14 cellular contexts compared by ENCODE assay signal in the genomic region with DNA sequence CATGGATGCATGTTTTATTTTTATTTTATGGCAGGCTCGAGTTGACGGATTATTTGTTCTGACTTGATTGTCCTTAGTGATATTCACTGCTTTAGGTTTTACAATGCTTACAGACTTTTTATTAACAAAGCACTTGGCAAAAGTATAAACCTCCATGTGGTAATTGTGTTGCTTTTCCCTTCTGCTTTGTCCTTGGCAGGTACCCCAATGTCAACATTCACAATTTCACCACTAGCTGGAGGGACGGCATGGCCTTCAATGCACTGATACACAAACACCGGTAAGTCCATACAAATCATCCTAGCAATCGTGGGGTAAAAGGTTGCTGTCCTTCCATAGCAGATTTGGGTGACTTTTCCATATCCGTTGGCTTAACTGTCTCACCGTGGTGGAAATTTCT.
"Had no signal": no experiment of that assay in that cellular context is flagged by ENCODE, and none has a peak within 500 bp of the region (broad histone marks: within the 10 kb centered on the region; RNA-seq: fewer than 3 reads in every experiment).

No MANE protein-coding gene starts in this region.

- H3K9me3 ChIP-seq: mucosa of descending colon, tibial artery had no signal

- H3K27ac ChIP-seq: tibial artery had no signal

- H3K4me3 ChIP-seq: cardiac muscle cell, mucosa of descending colon, tibial artery had no signal

- ATAC-seq: activated T-cell treated with anti-CD3 and anti-CD28 coated beads, Interleukin-2, amount 50 U/mL, for 4 hours; left colon; mucosa of descending colon; stimulated activated naive CD8-positive, alpha-beta T cell treated with anti-CD3 and anti-CD28 coated beads, Interleukin-15, amount 100 ng/mL, for 72 hours had no signal

- H3K27me3 ChIP-seq: cardiac muscle cell, tibial artery had no signal

- DNase-seq: activated CD4-positive, alpha-beta T cell treated with anti-CD3 and anti-CD28 coated beads, Interleukin-2, amount 50 U/mL, for 4 hours; activated CD4-positive, CD25-positive, alpha-beta regulatory T cell treated with anti-CD3 and anti-CD28 coated beads, Interleukin-2, amount 50 U/mL, for 72 hours; activated gamma-delta T cell treated with Interleukin-2 at 50 U/mL for 16 hours; activated T-cell treated with anti-CD3 and anti-CD28 coated beads, Interleukin-2, amount 50 U/mL, for 4 hours; hypothalamus; left colon; mucosa of descending colon; SHP77; stimulated activated CD4-positive, alpha-beta T cell treated with anti-CD3 and anti-CD28 coated beads, Interleukin-4, amount 100 ng/mL, for 1 hour; stimulated activated CD8-positive, alpha-beta memory T cell treated with anti-CD3 and anti-CD28 coated beads, Interleukin-4, amount 100 ng/mL, for 48 hours; stimulated activated naive CD8-positive, alpha-beta T cell treated with anti-CD3 and anti-CD28 coated beads, Interleukin-15, amount 100 ng/mL, for 72 hours; T-helper 2 cell; tibial artery had no signal
